ENCODE assay signal across 1 cellular context in genomic region chr12:122137681-122138080, GRCh38.
TF ChIP-seq lines count a peak whose summit lies in the region.

No MANE protein-coding gene starts in this region.

TF ChIP-seq in GM12878, 131 proteins besides CTCF, POLR2A, EP300 and RAD21:
- TF ChIP-seq NR2C2 (IDR thresholded peaks at IDR 0.05; ENCODE audit: borderline replicate concordance, control insufficient read depth, insufficient read length, low read depth): no peak
- TF ChIP-seq SMAD1 (IDR thresholded peaks at IDR 0.05; ENCODE audit: low read depth, partially characterized antibody): no peak
- TF ChIP-seq IKZF2 (IDR thresholded peaks at IDR 0.05): no peak
